9 cellular contexts compared by ENCODE assay signal in genomic region chr15:77543159-77543882, GRCh38.
DNase-seq lines count a peak whose midpoint lies in the region; ATAC-seq, FAIRE-seq and TF ChIP-seq lines count a peak whose summit lies in the region.
"Had no signal": no experiment of that assay in that cellular context is flagged by ENCODE, and none has a peak within 500 bp of the region (broad histone marks: within the 10 kb centered on the region; RNA-seq: fewer than 3 reads in every experiment).

No MANE protein-coding gene starts in this region.

- no peaks in the 10 kb centered on the region for H3K36me3 ChIP-seq in CD4-positive, CD25-positive, alpha-beta regulatory T cell (ENCODE audit: control insufficient read depth, insufficient read depth, low read length)

- H3K27ac ChIP-seq in CD4-positive, CD25-positive, alpha-beta regulatory T cell (ENCODE audit: insufficient read depth, low read length, poor library complexity, severe bottlenecking) = no peak overlapping the region

- peak; percentile 88 for TF ChIP-seq CTCF in fibroblast of mammary gland (conservative IDR thresholded peaks at IDR 0.05; ENCODE audit: control insufficient read depth, insufficient read depth, low read depth, low read length)

- peak; percentile 40 to 74 (median 65) for DNase-seq in CD4-positive, CD25-positive, alpha-beta regulatory T cell
- DNase-seq in KG1 (lab: John Stamatoyannopoulos, UW) (peak; percentile 90), RCC 7860 (ENCODE audit: low spot score) (peak; percentile 61), fibroblast of mammary gland (ENCODE audit: low read depth) (peak; percentile 79)
- DNase-seq in activated T-helper 1 cell treated with anti-CD3 and anti-CD28 coated beads, Interleukin-12 subunit alpha, Interleukin-12 subunit beta, Interleukin-2, Interleukin-4 antibody, amounts not matched to agents 30 ng/mL and 10 ng/mL and 1 ng/mL, durations not matched to agents 14 hours and 24 hours and 36 hours (ENCODE audit: low spot score) = peak; percentile 64
- DNase-seq in natural killer cell treated with Interleukin-12 subunit alpha and Interleukin-12 subunit beta and Interleukin-15 and Interleukin-18, amount 100 ng/mL, for 72 hours (ENCODE audit: low spot score) = peak; percentile 86
- DNase-seq in stimulated activated naive B cell treated with anti-CD40 and anti-IgM and Interleukin-4, amounts not matched to agents 10 μg/mL and 1 μg/mL and 100 μg/mL, for 72 hours = peak; percentile 69

- peaks cover 11% of the 10 kb centered on the region for H3K27me3 Mint-ChIP-seq in CD4-positive, CD25-positive, alpha-beta regulatory T cell
- H3K27me3 Mint-ChIP-seq in activated T-helper 1 cell treated with anti-CD3 and anti-CD28 coated beads, Interleukin-12 subunit alpha, Interleukin-12 subunit beta, Interleukin-2, Interleukin-4 antibody, amounts not matched to agents 30 ng/mL and 10 ng/mL and 1 ng/mL, durations not matched to agents 14 hours and 24 hours and 36 hours (ENCODE audit: insufficient read depth) = peaks cover 15% of the 10 kb centered on the region
- H3K27me3 Mint-ChIP-seq in natural killer cell treated with Interleukin-12 subunit alpha and Interleukin-12 subunit beta and Interleukin-15 and Interleukin-18, amount 100 ng/mL, for 72 hours = peaks cover 0 to 2% of the 10 kb centered on the region in 2 donors
- peaks cover 0 to 4% of the 10 kb centered on the region in 2 donors for H3K27me3 Mint-ChIP-seq in stimulated activated naive B cell treated with anti-CD40 and anti-IgM and Interleukin-4, amounts not matched to agents 10 μg/mL and 1 μg/mL and 100 μg/mL, for 72 hours

- FAIRE-seq in RCC 7860 (lab: Jason Lieb, UNC) = no peak
- FAIRE-seq: endometrium had no signal

- peaks cover 12% of the 10 kb centered on the region for H3K4me1 ChIP-seq in CD4-positive, CD25-positive, alpha-beta regulatory T cell (ENCODE audit: control insufficient read depth, insufficient read depth, low read length, poor library complexity, severe bottlenecking)

- peak overlapping the region in 2 of 3 donors; percentile 64 to 78 for H3K27ac Mint-ChIP-seq in CD4-positive, CD25-positive, alpha-beta regulatory T cell
- no peak overlapping the region for H3K27ac Mint-ChIP-seq in activated T-helper 1 cell treated with anti-CD3 and anti-CD28 coated beads, Interleukin-12 subunit alpha, Interleukin-12 subunit beta, Interleukin-2, Interleukin-4 antibody, amounts not matched to agents 30 ng/mL and 10 ng/mL and 1 ng/mL, durations not matched to agents 14 hours and 24 hours and 36 hours
- peak overlapping the region in 1 of 2 donors; percentile 73 for H3K27ac Mint-ChIP-seq in natural killer cell treated with Interleukin-12 subunit alpha and Interleukin-12 subunit beta and Interleukin-15 and Interleukin-18, amount 100 ng/mL, for 72 hours
- peak overlapping the region; percentile 87 for H3K27ac Mint-ChIP-seq in stimulated activated naive B cell treated with anti-CD40 and anti-IgM and Interleukin-4, amounts not matched to agents 10 μg/mL and 1 μg/mL and 100 μg/mL, for 72 hours

- no peaks in the 10 kb centered on the region for H3K27me3 ChIP-seq in CD4-positive, CD25-positive, alpha-beta regulatory T cell (ENCODE audit: control insufficient read depth, insufficient read depth, low read length)

- H3K9me3 Mint-ChIP-seq in CD4-positive, CD25-positive, alpha-beta regulatory T cell = peaks cover 0 to 1% (median 0%) of the 10 kb centered on the region in 7 donors
- no peaks in the 10 kb centered on the region for H3K9me3 Mint-ChIP-seq in activated T-helper 1 cell treated with anti-CD3 and anti-CD28 coated beads, Interleukin-12 subunit alpha, Interleukin-12 subunit beta, Interleukin-2, Interleukin-4 antibody, amounts not matched to agents 30 ng/mL and 10 ng/mL and 1 ng/mL, durations not matched to agents 14 hours and 24 hours and 36 hours
- no peaks in the 10 kb centered on the region for H3K9me3 Mint-ChIP-seq in natural killer cell treated with Interleukin-12 subunit alpha and Interleukin-12 subunit beta and Interleukin-15 and Interleukin-18, amount 100 ng/mL, for 72 hours
- H3K9me3 Mint-ChIP-seq in stimulated activated naive B cell treated with anti-CD40 and anti-IgM and Interleukin-4, amounts not matched to agents 10 μg/mL and 1 μg/mL and 100 μg/mL, for 72 hours = peaks cover 0 to 3% of the 10 kb centered on the region in 2 donors

- H3K9me3 ChIP-seq in CD4-positive, CD25-positive, alpha-beta regulatory T cell (ENCODE audit: control insufficient read depth in 2 of 2, low read length in 2 of 2) = peaks cover 0 to 4% of the 10 kb centered on the region in 2 experiments

- intact Hi-C loops in activated T-helper 1 cell treated with anti-CD3 and anti-CD28 coated beads, Interleukin-12 subunit alpha, Interleukin-12 subunit beta, Interleukin-2, Interleukin-4 antibody, amounts not matched to agents 30 ng/mL and 10 ng/mL and 1 ng/mL, durations not matched to agents 14 hours and 24 hours and 36 hours (cut with micrococcal nuclease) = loop anchor here (1.0 kb wide), 4 partner anchors 357 to 569 kb away; no protein-coding TSS in a partner anchor

- peaks cover 0 to 16% (median 0%) of the 10 kb centered on the region in 4 donors for H3K4me1 Mint-ChIP-seq in CD4-positive, CD25-positive, alpha-beta regulatory T cell
- H3K4me1 Mint-ChIP-seq in activated T-helper 1 cell treated with anti-CD3 and anti-CD28 coated beads, Interleukin-12 subunit alpha, Interleukin-12 subunit beta, Interleukin-2, Interleukin-4 antibody, amounts not matched to agents 30 ng/mL and 10 ng/mL and 1 ng/mL, durations not matched to agents 14 hours and 24 hours and 36 hours (ENCODE audit: low read depth) = peaks cover 8% of the 10 kb centered on the region
- H3K4me1 Mint-ChIP-seq in natural killer cell treated with Interleukin-12 subunit alpha and Interleukin-12 subunit beta and Interleukin-15 and Interleukin-18, amount 100 ng/mL, for 72 hours (ENCODE audit: low read depth in 2 of 2) = peaks cover 0 to 12% of the 10 kb centered on the region in 2 donors
- H3K4me1 Mint-ChIP-seq in stimulated activated naive B cell treated with anti-CD40 and anti-IgM and Interleukin-4, amounts not matched to agents 10 μg/mL and 1 μg/mL and 100 μg/mL, for 72 hours = peaks cover 37 to 43% of the 10 kb centered on the region in 2 donors

- peak overlapping the region; percentile 60 to 83 (median 77) for H3K4me3 Mint-ChIP-seq in CD4-positive, CD25-positive, alpha-beta regulatory T cell
- H3K4me3 Mint-ChIP-seq in activated T-helper 1 cell treated with anti-CD3 and anti-CD28 coated beads, Interleukin-12 subunit alpha, Interleukin-12 subunit beta, Interleukin-2, Interleukin-4 antibody, amounts not matched to agents 30 ng/mL and 10 ng/mL and 1 ng/mL, durations not matched to agents 14 hours and 24 hours and 36 hours = peak overlapping the region; percentile 76
- H3K4me3 Mint-ChIP-seq in natural killer cell treated with Interleukin-12 subunit alpha and Interleukin-12 subunit beta and Interleukin-15 and Interleukin-18, amount 100 ng/mL, for 72 hours = peak overlapping the region; percentile 60
- peak overlapping the region; percentile 86 for H3K4me3 Mint-ChIP-seq in stimulated activated naive B cell treated with anti-CD40 and anti-IgM and Interleukin-4, amounts not matched to agents 10 μg/mL and 1 μg/mL and 100 μg/mL, for 72 hours

- ATAC-seq in CD4-positive, CD25-positive, alpha-beta regulatory T cell (ENCODE audit: low read depth in 2 of 2) = peak; percentile 83 to 84
- ATAC-seq in GM19463 (IDR thresholded peaks at IDR 0.05; ENCODE audit: unreplicated experiment) = peak; percentile 76
- ATAC-seq in natural killer cell treated with Interleukin-12 subunit alpha and Interleukin-12 subunit beta and Interleukin-15 and Interleukin-18, amount 100 ng/mL, for 72 hours = peak; percentile 88 to 90
- peak; percentile 93 to 94 for ATAC-seq in stimulated activated naive B cell treated with anti-CD40 and anti-IgM and Interleukin-4, amounts not matched to agents 10 μg/mL and 1 μg/mL and 100 μg/mL, for 72 hours (replicated peaks)

- H3K4me3 ChIP-seq in CD4-positive, CD25-positive, alpha-beta regulatory T cell (ENCODE audit: low read depth, low read length) = peak overlapping the region; percentile 44
- H3K4me3 ChIP-seq in fibroblast of mammary gland (ENCODE audit: control insufficient read depth, low read depth, low read length) = peak overlapping the region; percentile 53

- H3K36me3 Mint-ChIP-seq in CD4-positive, CD25-positive, alpha-beta regulatory T cell = no peaks in the 10 kb centered on the region
- H3K36me3 Mint-ChIP-seq in activated T-helper 1 cell treated with anti-CD3 and anti-CD28 coated beads, Interleukin-12 subunit alpha, Interleukin-12 subunit beta, Interleukin-2, Interleukin-4 antibody, amounts not matched to agents 30 ng/mL and 10 ng/mL and 1 ng/mL, durations not matched to agents 14 hours and 24 hours and 36 hours (ENCODE audit: low read depth) = no peaks in the 10 kb centered on the region
- no peaks in the 10 kb centered on the region for H3K36me3 Mint-ChIP-seq in natural killer cell treated with Interleukin-12 subunit alpha and Interleukin-12 subunit beta and Interleukin-15 and Interleukin-18, amount 100 ng/mL, for 72 hours
- peaks cover 3% of the 10 kb centered on the region in 2 donors for H3K36me3 Mint-ChIP-seq in stimulated activated naive B cell treated with anti-CD40 and anti-IgM and Interleukin-4, amounts not matched to agents 10 μg/mL and 1 μg/mL and 100 μg/mL, for 72 hours
